Comparison of ENCODE assay signal across 8 cellular contexts in the genomic region with DNA sequence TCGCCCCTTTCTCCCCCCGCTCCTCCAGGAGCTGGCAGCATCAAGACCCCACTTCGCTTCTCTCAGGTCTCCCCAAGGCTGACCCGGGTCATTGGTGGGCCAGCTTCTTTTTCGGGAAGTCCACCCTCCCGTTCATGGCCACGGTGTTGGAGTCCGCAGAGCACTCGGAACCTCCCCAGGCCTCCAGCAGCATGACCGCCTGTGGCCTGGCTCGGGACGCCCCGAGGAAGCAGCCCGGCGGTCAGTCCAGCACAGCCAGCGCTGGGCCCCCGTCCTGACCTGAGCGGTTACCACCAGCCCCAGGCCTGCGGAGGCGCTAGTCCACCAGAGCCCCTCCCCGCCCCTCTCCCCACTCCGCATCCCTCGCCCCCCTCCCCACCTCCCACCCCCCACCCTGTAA. TPM values are rescaled to one million over a fixed set of nuclear protein-coding genes. Genes with fewer than 3 reads are reported as not detected.
DNase-seq lines count a peak whose midpoint lies in the region; ATAC-seq and TF ChIP-seq lines count a peak whose summit lies in the region.

No MANE protein-coding gene starts in this region.

- ATAC-seq in naive thymus-derived CD4-positive, alpha-beta T cell, result no peak
- no peak for ATAC-seq in GM21717 (IDR thresholded peaks at IDR 0.05; ENCODE audit: unreplicated experiment)

- peak overlapping the region; percentile 42 for H3K27ac Mint-ChIP-seq in endothelial cell (ENCODE audit: unreplicated experiment)
- H3K27ac Mint-ChIP-seq in naive thymus-derived CD4-positive, alpha-beta T cell, result peak overlapping the region in 4 of 9 donors; percentile 51 to 81 (median 74)

- H3K27me3 Mint-ChIP-seq in endothelial cell (ENCODE audit: unreplicated experiment), result peaks cover 17% of the 10 kb centered on the region
- peaks cover 0 to 4% (median 0%) of the 10 kb centered on the region in 5 donors for H3K27me3 Mint-ChIP-seq in naive thymus-derived CD4-positive, alpha-beta T cell

- peak overlapping the region; percentile 91 for H3K4me3 Mint-ChIP-seq in endothelial cell (ENCODE audit: unreplicated experiment)
- H3K4me3 Mint-ChIP-seq in naive thymus-derived CD4-positive, alpha-beta T cell, result peak overlapping the region; percentile 62 to 88 (median 79)

- H3K4me1 ChIP-seq in NT2/D1 (ENCODE audit: insufficient read depth, insufficient read length), result peaks cover 29% of the 10 kb centered on the region
- H3K4me1 ChIP-seq in naive thymus-derived CD4-positive, alpha-beta T cell (ENCODE audit: control insufficient read depth in 2 of 2, insufficient read depth in 2 of 2, low read length in 2 of 2), result peaks cover 11 to 14% of the 10 kb centered on the region in 2 donors

- TF ChIP-seq CTCF in AG09309 (IDR thresholded peaks at IDR 0.05; ENCODE audit: control insufficient read depth, insufficient read depth, low read depth, low read length, missing control alignments), result no peak
- no peak for TF ChIP-seq CTCF in endothelial cell (IDR thresholded peaks at IDR 0.05; ENCODE audit: unreplicated experiment)

- H3K4me1 Mint-ChIP-seq in endothelial cell (ENCODE audit: unreplicated experiment), result peaks cover 5% of the 10 kb centered on the region
- peaks cover 4 to 22% (median 9%) of the 10 kb centered on the region in 7 donors for H3K4me1 Mint-ChIP-seq in naive thymus-derived CD4-positive, alpha-beta T cell

- peaks cover 35% of the 10 kb centered on the region for H3K36me3 ChIP-seq in NT2/D1 (ENCODE audit: insufficient read depth, insufficient read length, low read length)
- H3K36me3 ChIP-seq in naive thymus-derived CD4-positive, alpha-beta T cell (ENCODE audit: control insufficient read depth in 2 of 3, insufficient read depth in 3 of 3, low read length in 3 of 3), result peaks cover 0 to 18% (median 8%) of the 10 kb centered on the region in 3 experiments

- peak overlapping the region; percentile 100 for H3K9ac ChIP-seq in NT2/D1 (ENCODE audit: insufficient read length, low read depth)

- peak overlapping the region; percentile 88 for H3K27ac ChIP-seq in naive thymus-derived CD4-positive, alpha-beta T cell (ENCODE audit: low read depth, low read length)

- DNase-seq in AG09309 (ENCODE audit: low read depth) (no peak), NT2/D1 (ENCODE audit: low read depth, low spot score) (no peak), endothelial cell (ENCODE audit: low spot score) (no peak), RKO (ENCODE audit: low spot score) (no peak), retina (no peak)
- DNase-seq in naive thymus-derived CD4-positive, alpha-beta T cell, result no peak
- DNase-seq in stimulated activated CD4-positive, alpha-beta T cell treated with anti-CD3 and anti-CD28 coated beads, Interleukin-2, amount 100 ng/mL, for 48 hours, result no peak

- peaks cover 18% of the 10 kb centered on the region; the same call in 1 of the 2 replicates for H3K9me3 ChIP-seq in NT2/D1 (ENCODE audit: insufficient read depth, low read length)
- H3K9me3 ChIP-seq in naive thymus-derived CD4-positive, alpha-beta T cell (ENCODE audit: control insufficient read depth in 2 of 3, low read length in 3 of 3), result peaks cover 0 to 9% (median 0%) of the 10 kb centered on the region in 3 experiments

- peaks cover 3% of the 10 kb centered on the region for H3K27me3 ChIP-seq in NT2/D1 (ENCODE audit: insufficient read depth, insufficient read length)
- no peaks in the 10 kb centered on the region for H3K27me3 ChIP-seq in naive thymus-derived CD4-positive, alpha-beta T cell (ENCODE audit: control insufficient read depth in 2 of 2, insufficient read depth in 2 of 2, low read length in 2 of 2)

- H3K4me3 ChIP-seq in AG09309 (ENCODE audit: control insufficient read depth, low read depth, low read length) (peak overlapping the region; percentile 90), NT2/D1 (ENCODE audit: insufficient read length, low read depth) (peak overlapping the region; percentile 98)
- H3K4me3 ChIP-seq in naive thymus-derived CD4-positive, alpha-beta T cell (ENCODE audit: low read length), result peak overlapping the region; percentile 86

- H3K36me3 Mint-ChIP-seq in endothelial cell (ENCODE audit: low read depth, unreplicated experiment), result peaks cover 15% of the 10 kb centered on the region
- H3K36me3 Mint-ChIP-seq in naive thymus-derived CD4-positive, alpha-beta T cell, result peaks cover 0 to 23% (median 9%) of the 10 kb centered on the region in 5 donors

- CTCF ChIA-PET in naive thymus-derived CD4-positive, alpha-beta T cell (lab: Charles Lee), result interaction anchor here (1.2 to 1.4 kb wide), 2 partner anchors 16 to 25 kb away, joined by 5 to 8 read pairs; a partner anchor contains a TSS

- H3K9me3 Mint-ChIP-seq in endothelial cell (ENCODE audit: unreplicated experiment), result no peaks in the 10 kb centered on the region
- peaks cover 0 to 10% (median 1%) of the 10 kb centered on the region in 11 donors for H3K9me3 Mint-ChIP-seq in naive thymus-derived CD4-positive, alpha-beta T cell

- POLR2A ChIA-PET in naive thymus-derived CD4-positive, alpha-beta T cell (lab: Charles Lee), result interaction anchor here (0.6 to 5.5 kb wide), 29 partner anchors 8 to 556 kb away, joined by 3 to 89 read pairs (median 4); a partner anchor contains a TSS

- intact Hi-C loops in naive thymus-derived CD4-positive, alpha-beta T cell (cut with micrococcal nuclease), result loop anchor here (1.0 to 5.0 kb wide), 3 partner anchors 16 to 724 kb away; a partner anchor contains a TSS

RNA-seq across cellular contexts. Expression of a gene that starts 1.0 kb away (rescaled TPM):
- 151 TPM for total RNA-seq in endothelial cell (ENCODE audit: unreplicated experiment)
- total RNA-seq in naive thymus-derived CD4-positive, alpha-beta T cell, result 100 to 1,000 TPM; 138 to 225 (median 184) TPM
- 10 to 100 TPM; 67.7 to 83.1 TPM for polyA plus RNA-seq in naive thymus-derived CD4-positive, alpha-beta T cell

RNA-seq across cellular contexts. Expression of a gene that starts 15.6 kb away (rescaled TPM):
- not detected for total RNA-seq in endothelial cell (ENCODE audit: unreplicated experiment)
- under 1 TPM in 4 of 5 experiments, not detected in 1; 0.19 to 0.96 (median 0.62) TPM for total RNA-seq in naive thymus-derived CD4-positive, alpha-beta T cell
- under 1 TPM; 0.07 to 0.38 TPM for polyA plus RNA-seq in naive thymus-derived CD4-positive, alpha-beta T cell

RNA-seq across cellular contexts. Expression of a gene that starts 22.7 kb away (rescaled TPM):
- 0.31 TPM for total RNA-seq in endothelial cell (ENCODE audit: unreplicated experiment)
- total RNA-seq in naive thymus-derived CD4-positive, alpha-beta T cell, result 1 to 10 TPM in 2 of 5 experiments, under 1 TPM in 2, not detected in 1; 0.11 to 1.5 (median 0.92) TPM
- under 1 TPM in 1 of 2 donors, not detected in 1; 0.08 TPM for polyA plus RNA-seq in naive thymus-derived CD4-positive, alpha-beta T cell

RNA-seq across cellular contexts. Expression of a gene that starts 25.9 kb away (rescaled TPM):
- total RNA-seq in endothelial cell (ENCODE audit: unreplicated experiment), result not detected
- under 1 TPM in 1 of 5 experiments, not detected in 4; 0.24 TPM for total RNA-seq in naive thymus-derived CD4-positive, alpha-beta T cell
- polyA plus RNA-seq in naive thymus-derived CD4-positive, alpha-beta T cell, result not detected

RNA-seq across cellular contexts. Expression of a gene that starts 32.4 kb away (rescaled TPM):
- total RNA-seq in endothelial cell (ENCODE audit: unreplicated experiment), result 1.3 TPM
- total RNA-seq in naive thymus-derived CD4-positive, alpha-beta T cell, result 1 to 10 TPM in 1 of 5 experiments, under 1 TPM in 4; 0.30 to 1.2 (median 0.32) TPM
- polyA plus RNA-seq in naive thymus-derived CD4-positive, alpha-beta T cell, result under 1 TPM; 0.22 to 0.90 TPM
